Comparison of ENCODE assay signal across 6 cellular contexts in the genomic region with DNA sequence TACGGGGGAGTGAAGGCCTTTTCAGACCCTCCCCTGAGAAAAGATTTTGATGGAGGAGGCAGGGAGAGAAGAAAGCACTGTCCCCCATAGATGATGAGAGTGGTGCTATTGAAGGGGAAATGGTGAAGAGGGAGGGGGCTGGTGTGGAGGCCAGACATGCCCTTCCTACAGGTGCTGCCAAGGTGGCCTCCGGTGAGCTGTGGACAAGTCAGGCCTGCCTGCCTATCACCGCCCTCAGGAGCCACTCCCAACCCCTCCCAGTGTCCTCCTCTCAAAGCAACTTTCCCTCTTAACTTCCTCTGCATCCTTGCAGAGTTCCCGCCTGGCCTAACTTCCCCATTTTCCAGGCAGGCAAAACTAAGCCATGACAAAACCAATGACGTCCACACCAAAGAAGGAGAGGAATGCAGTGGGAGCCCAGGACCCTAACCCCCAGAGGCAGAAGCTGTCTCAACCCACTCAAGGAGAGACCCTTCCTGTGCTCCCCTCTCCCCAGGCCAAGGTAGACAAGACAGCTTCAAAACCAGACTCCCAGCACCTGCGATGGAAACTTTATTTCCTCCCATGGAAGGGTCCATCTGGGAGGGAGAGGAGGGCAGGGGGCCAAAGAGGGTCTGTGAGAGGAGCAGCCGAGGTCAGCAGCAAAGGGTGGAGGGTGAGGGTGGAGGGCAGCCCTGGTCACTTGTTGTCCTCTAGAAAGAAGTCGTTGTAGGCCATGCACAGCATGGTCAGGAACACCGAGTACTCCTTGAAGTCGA. TPM values are rescaled to one million over a fixed set of nuclear protein-coding genes. Genes with fewer than 3 reads are reported as not detected.
DNase-seq lines count a peak whose midpoint lies in the region; ATAC-seq and TF ChIP-seq lines count a peak whose summit lies in the region.

No MANE protein-coding gene starts in this region.

- H3K4me2 ChIP-seq in mammary epithelial cell (ENCODE audit: insufficient read depth, low read depth, low read length) (peak overlapping the region; percentile 84), osteoblast (ENCODE audit: insufficient read depth, low read length) (peak overlapping the region; percentile 92)

- H3K4me1 ChIP-seq in HUES6 (ENCODE audit: control insufficient read depth, insufficient read depth, low read length) (peaks cover 34% of the 10 kb centered on the region), mammary epithelial cell (ENCODE audit: insufficient read depth, low read length) (peaks cover 72% of the 10 kb centered on the region), osteoblast (ENCODE audit: insufficient read depth, low read length) (peaks cover 39% of the 10 kb centered on the region)

- no TSS peak for BruUV-seq in mammary epithelial cell (replicated peaks; lab: Mats Ljungman, UMichigan)

- peak overlapping the region; percentile 61 for H2AFZ ChIP-seq in mammary epithelial cell (ENCODE audit: low read depth, low read length)
- H2AFZ ChIP-seq in osteoblast (ENCODE audit: low read length), result peak overlapping the region; percentile 93

- H4K20me1 ChIP-seq in mammary epithelial cell (ENCODE audit: insufficient read depth, low read length) (no peaks in the 10 kb centered on the region), osteoblast (ENCODE audit: insufficient read depth, low read length) (peaks cover 8% of the 10 kb centered on the region)

- dilution Hi-C loops in mammary epithelial cell (cut with HindIII; ENCODE audit: low sequenced_read_pairs), result no loop called here

- H3K9ac ChIP-seq in HUES6 (ENCODE audit: low read length), result no peak overlapping the region
- peak overlapping the region; percentile 24 for H3K9ac ChIP-seq in mammary epithelial cell (ENCODE audit: insufficient read depth, low read length)

- peaks cover 16% of the 10 kb centered on the region; the same call in 1 of the 2 replicates for H3K27me3 ChIP-seq in HUES6 (ENCODE audit: control insufficient read depth, insufficient read depth, low read length)
- no peaks in the 10 kb centered on the region for H3K27me3 ChIP-seq in mammary epithelial cell (ENCODE audit: insufficient read depth, low read length)
- H3K27me3 ChIP-seq in osteoblast (ENCODE audit: insufficient read depth, low read length), result no peaks in the 10 kb centered on the region

- in situ Hi-C loops in mammary epithelial cell (cut with MboI; ENCODE audit: low sequenced_read_pairs in 2 of 2), result loop anchor here in 1 of 2 donors (25.0 kb wide), 1 partner anchor 451 kb away; the partner anchor contains the start of genes JTB, RAB13 and RPS27

- peak overlapping the region; percentile 55 for H3K4me3 ChIP-seq in HUES6 (ENCODE audit: low read depth, low read length)
- peak overlapping the region in 2 of 3 experiments; percentile 73 to 76 for H3K4me3 ChIP-seq in mammary epithelial cell (replicated peaks in 1 of 3; ENCODE audit: insufficient read depth in 1 of 3, low read depth in 2 of 3, low read length in 3 of 3)
- peak overlapping the region; percentile 85 for H3K4me3 ChIP-seq in osteoblast (ENCODE audit: insufficient read depth, low read length)

- H3K79me2 ChIP-seq in mammary epithelial cell (ENCODE audit: insufficient read depth, low read length), result peaks cover 23% of the 10 kb centered on the region
- H3K79me2 ChIP-seq in osteoblast (ENCODE audit: insufficient read depth, low read length), result peaks cover 19% of the 10 kb centered on the region

- no peak for ATAC-seq in HG02763 (IDR thresholded peaks at IDR 0.05; ENCODE audit: unreplicated experiment)
- ATAC-seq in HG02884 (IDR thresholded peaks at IDR 0.05; ENCODE audit: unreplicated experiment), result no peak
- ATAC-seq in GM19452 (IDR thresholded peaks at IDR 0.05; ENCODE audit: unreplicated experiment), result no peak

- H3K27ac ChIP-seq in HUES6 (ENCODE audit: low read depth, low read length), result no peak overlapping the region
- peak overlapping the region; percentile 38 for H3K27ac ChIP-seq in mammary epithelial cell (ENCODE audit: insufficient read depth, low read depth, low read length)
- H3K27ac ChIP-seq in osteoblast (ENCODE audit: low read depth, low read length), result peak overlapping the region; percentile 72

- DNase-seq in mammary epithelial cell (no peak), osteoblast (ENCODE audit: insufficient read length, low spot score, missing footprints) (no peak)

- CTCF ChIA-PET in mammary epithelial cell (lab: Charles Lee; ENCODE audit: low non-redundant PET), result no interaction called here

- H3K36me3 ChIP-seq in HUES6 (ENCODE audit: control insufficient read depth, insufficient read depth, low read length), result no peaks in the 10 kb centered on the region
- H3K36me3 ChIP-seq in mammary epithelial cell (ENCODE audit: insufficient read depth, low read length), result peaks cover 3% of the 10 kb centered on the region
- H3K36me3 ChIP-seq in osteoblast (ENCODE audit: insufficient read depth, low read length), result peaks cover 4% of the 10 kb centered on the region

- 78% methylated on average over 6 of the region's 10 CpGs for WGBS in mammary epithelial cell (ENCODE audit: low coverage, missing lambda C conversion rate)

- TF ChIP-seq CTCF in mammary epithelial cell (conservative IDR thresholded peaks at IDR 0.05 in 1 of 2, IDR thresholded peaks at IDR 0.05 in 1 of 2; ENCODE audit: extremely low read depth in 1 of 2, insufficient read depth in 1 of 2, low read depth in 1 of 2, low read length in 2 of 2) (no peak), osteoblast (IDR thresholded peaks at IDR 0.05; ENCODE audit: extremely low read depth, low read depth, low read length) (no peak)

- H3K9me3 ChIP-seq in HUES6 (ENCODE audit: control insufficient read depth, insufficient read depth, low read depth, low read length) (no peaks in the 10 kb centered on the region), mammary epithelial cell (replicated peaks; ENCODE audit: insufficient read depth, low read length) (no peaks in the 10 kb centered on the region), osteoblast (ENCODE audit: low read depth, low read length) (no peaks in the 10 kb centered on the region)

- intact Hi-C loops in mammary epithelial cell (cut with micrococcal nuclease), result loop anchor here (1.0 kb wide), 2 partner anchors 9 to 10 kb away; partner anchors contain the start of gene S100A4

RNA-seq across cellular contexts. Expression of gene S100A6, which starts 1.0 kb away (rescaled TPM):
- total RNA-seq in mammary epithelial cell (1,000 to 10,000 TPM; 1,155 to 2,455 TPM), osteoblast (1,187 and 1,317 TPM in 2 replicates)
- polyA plus RNA-seq in mammary epithelial cell, result 2,730 TPM
- polyA minus RNA-seq in mammary epithelial cell, result 719 TPM

RNA-seq across cellular contexts. Expression of gene S100A5, which starts 3.9 kb away (rescaled TPM):
- total RNA-seq in mammary epithelial cell, result not detected
- 0.34 TPM for polyA plus RNA-seq in mammary epithelial cell
- polyA minus RNA-seq in mammary epithelial cell, result not detected
- total RNA-seq in osteoblast, result not detected in 2 replicates

RNA-seq across cellular contexts. Expression of gene S100A4, which starts 8.8 kb away (rescaled TPM):
- total RNA-seq in mammary epithelial cell (1 to 10 TPM; 4.3 to 9.9 TPM), osteoblast (21.5 and 63.0 TPM in 2 replicates)
- polyA plus RNA-seq in mammary epithelial cell, result 24.2 TPM
- polyA minus RNA-seq in mammary epithelial cell, result not detected

RNA-seq across cellular contexts. Expression of gene S100A3, which starts 12.3 kb away (rescaled TPM):
- 10 to 100 TPM in 1 of 2 donors, 1 to 10 TPM in 1; 3.5 to 58.6 TPM for total RNA-seq in mammary epithelial cell
- 46.1 TPM for polyA plus RNA-seq in mammary epithelial cell
- polyA minus RNA-seq in mammary epithelial cell, result 17.4 TPM
- 4.4 and 7.6 TPM in 2 replicates for total RNA-seq in osteoblast

RNA-seq across cellular contexts. Expression of gene S100A2, which starts 28.8 kb away (rescaled TPM):
- total RNA-seq in mammary epithelial cell (over 10,000 TPM in 1 of 2 donors, 1,000 to 10,000 TPM in 1; 2,255 to 12,622 TPM), osteoblast (1.8 and 2.1 TPM in 2 replicates)
- polyA plus RNA-seq in mammary epithelial cell, result 15,689 TPM
- polyA minus RNA-seq in mammary epithelial cell, result 4,465 TPM
